9 cellular contexts compared by ENCODE assay signal in the genomic region with DNA sequence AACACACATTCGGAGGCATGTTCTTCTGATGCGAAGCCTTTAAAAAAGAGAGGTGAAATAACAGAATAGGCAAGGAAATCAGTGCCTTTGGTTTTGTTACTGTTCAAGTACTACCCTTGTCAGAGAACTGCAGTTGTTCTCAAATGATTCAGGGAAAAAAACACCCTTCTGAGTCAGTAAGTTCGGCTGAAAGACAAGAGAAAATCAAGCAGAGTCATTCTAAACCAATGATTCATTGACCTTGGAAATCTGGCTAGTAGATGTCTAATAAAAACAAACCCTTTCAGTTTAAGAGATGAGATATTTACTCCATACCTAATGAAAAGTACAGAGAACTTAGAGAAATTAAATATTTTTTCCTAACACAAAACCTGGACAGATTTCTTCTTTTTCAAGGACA.
DNase-seq lines count a peak whose midpoint lies in the region; ATAC-seq, FAIRE-seq and TF ChIP-seq lines count a peak whose summit lies in the region.
"Had no signal": no experiment of that assay in that cellular context is flagged by ENCODE, and none has a peak within 500 bp of the region (broad histone marks: within the 10 kb centered on the region; RNA-seq: fewer than 3 reads in every experiment).

No MANE protein-coding gene starts in this region.

- H2BK5ac ChIP-seq in IMR-90 (ENCODE audit: low read depth, low read length, poor library complexity, severe bottlenecking) = peak overlapping the region; percentile 98

- H4K91ac ChIP-seq in IMR-90 (ENCODE audit: insufficient read depth, low read depth, low read length) = peak overlapping the region; percentile 14; the same call in 1 of the 2 replicates

- WGBS in IMR-90 (ENCODE audit: extremely low coverage in 2 of 2, insufficient read length in 1 of 2), 2 experiments = no CpG with 5 or more reads among the region's 3 CpGs
- 16% methylated on average over 3 of the region's 3 CpGs for WGBS in mammary epithelial cell (ENCODE audit: low coverage, missing lambda C conversion rate)

- peak overlapping the region; percentile 86 for H3K56ac ChIP-seq in IMR-90 (ENCODE audit: extremely low read depth, insufficient read depth, low read length)

- H3K4ac ChIP-seq in IMR-90 (ENCODE audit: low read depth, low read length) = peak overlapping the region; percentile 79; the same call in 1 of the 2 replicates

- peak overlapping the region; percentile 80; the same call in 1 of the 2 replicates for H3K23ac ChIP-seq in IMR-90 (ENCODE audit: low read depth, low read length)

- peak overlapping the region in 1 of 2 experiments; percentile 79; a peak in 2 of 4 replicates for H4K8ac ChIP-seq in IMR-90 (ENCODE audit: low read depth in 2 of 2, low read length in 2 of 2)

- peak overlapping the region; percentile 97 for H3K18ac ChIP-seq in IMR-90 (ENCODE audit: low read depth, low read length)

- POLR2A ChIA-PET in IMR-90 (lab: Charles Lee; ENCODE audit: unreplicated experiment) = no interaction called here

- peak overlapping the region; percentile 22; the same call in 1 of the 3 replicates for H2BK15ac ChIP-seq in IMR-90 (ENCODE audit: low read depth, low read length)

- H3K27me3 ChIP-seq in IMR-90 (ENCODE audit: control insufficient read depth, insufficient read depth, low read length) (no peaks in the 10 kb centered on the region), mammary epithelial cell (ENCODE audit: insufficient read depth, low read length) (no peaks in the 10 kb centered on the region), keratinocyte (ENCODE audit: control insufficient read depth, extremely low read depth, insufficient read depth, low read length) (no peaks in the 10 kb centered on the region), uterus (no peaks in the 10 kb centered on the region)
- H3K27me3 ChIP-seq: body of pancreas had no signal

- no peak overlapping the region for H2AK9ac ChIP-seq in IMR-90 (replicated peaks; ENCODE audit: low read depth, low read length, poor library complexity)

- peak overlapping the region; percentile 86 for H3K14ac ChIP-seq in IMR-90 (replicated peaks; ENCODE audit: low read depth, low read length)

- H3K4me1 ChIP-seq in IMR-90 (ENCODE audit: control insufficient read depth, insufficient read depth, low read length) (peaks cover 15% of the 10 kb centered on the region), mammary epithelial cell (ENCODE audit: insufficient read depth, low read length) (peaks cover 28% of the 10 kb centered on the region), keratinocyte (ENCODE audit: control insufficient read depth, extremely low read depth, insufficient read depth, low read length) (peaks cover 23% of the 10 kb centered on the region), uterus (peaks cover 0 to 11% of the 10 kb centered on the region in 2 donors)
- H3K4me1 ChIP-seq: body of pancreas had no signal

- H3K4me3 ChIP-seq in IMR-90 (ENCODE audit: insufficient read depth, low read depth, low read length) (no peak overlapping the region), mammary epithelial cell (replicated peaks in 1 of 3; ENCODE audit: insufficient read depth in 1 of 3, low read depth in 2 of 3, low read length in 3 of 3) (no peak overlapping the region), keratinocyte (ENCODE audit: control insufficient read depth in 2 of 3, extremely low read depth in 1 of 3, insufficient read depth in 2 of 3, low read depth in 1 of 3, low read length in 3 of 3) (no peak overlapping the region), uterus (no peak overlapping the region)
- H3K4me3 ChIP-seq: body of pancreas had no signal

- peak overlapping the region; percentile 81; the same call in 1 of the 2 replicates for H4K5ac ChIP-seq in IMR-90 (ENCODE audit: low read depth, low read length)

- CTCF ChIA-PET in IMR-90 (lab: Yijun Ruan, JAX) (interaction anchor here (1.8 kb wide), 1 partner anchor 28 kb away, joined by 5 read pairs; no protein-coding TSS in a partner anchor), mammary epithelial cell (lab: Charles Lee; ENCODE audit: low non-redundant PET) (no interaction called here)

- BruUV-seq in IMR-90 (replicated peaks; lab: Mats Ljungman, UMichigan) (no TSS peak), mammary epithelial cell (replicated peaks; lab: Mats Ljungman, UMichigan) (no TSS peak)

- no peak overlapping the region for H2AK5ac ChIP-seq in IMR-90 (ENCODE audit: low read depth, low read length)

- in situ Hi-C loops in IMR-90 (cut with MboI; ENCODE audit: low sequenced_read_pairs) (no loop called here), mammary epithelial cell (cut with MboI; ENCODE audit: low sequenced_read_pairs in 2 of 2) (no loop called here)

- no peaks in the 10 kb centered on the region for H3K79me2 ChIP-seq in mammary epithelial cell (ENCODE audit: insufficient read depth, low read length)
- no peaks in the 10 kb centered on the region for H3K79me2 ChIP-seq in keratinocyte (ENCODE audit: control insufficient read depth, insufficient read depth, low read length)

- peak; percentile 89 for ATAC-seq in IMR-90 (ENCODE audit: low read depth)
- ATAC-seq: body of pancreas, left colon had no signal

- H2AFZ ChIP-seq in IMR-90 (replicated peaks; ENCODE audit: low read length, poor library complexity) (no peak overlapping the region), mammary epithelial cell (ENCODE audit: low read depth, low read length) (peak overlapping the region; percentile 80), keratinocyte (ENCODE audit: control insufficient read depth, low read length) (peak overlapping the region; percentile 11)

- FAIRE-seq in keratinocyte (lab: Jason Lieb, UNC) = peak; percentile 94

- intact Hi-C loops in IMR-90 (cut with micrococcal nuclease) = loop anchor here (5.0 kb wide), 1 partner anchor 174 kb away; no protein-coding TSS in a partner anchor
- intact Hi-C loops in mammary epithelial cell (cut with micrococcal nuclease) = loop anchor here (2.0 kb wide), 1 partner anchor 29 kb away; no protein-coding TSS in a partner anchor
- intact Hi-C loops in uterus (cut with DNase I; ENCODE audit: low total_unique reads) = no loop called here

- H4K20me1 ChIP-seq in IMR-90 (ENCODE audit: insufficient read depth, low read length) = no peaks in the 10 kb centered on the region
- H4K20me1 ChIP-seq in mammary epithelial cell (ENCODE audit: insufficient read depth, low read length) = no peaks in the 10 kb centered on the region
- no peaks in the 10 kb centered on the region for H4K20me1 ChIP-seq in keratinocyte (ENCODE audit: control insufficient read depth, extremely low read depth, insufficient read depth, low read length)

- TF ChIP-seq CTCF in IMR-90 (conservative IDR thresholded peaks at IDR 0.05; ENCODE audit: low read depth, low read length) = no peak
- TF ChIP-seq CTCF in mammary epithelial cell (conservative IDR thresholded peaks at IDR 0.05 in 1 of 2, IDR thresholded peaks at IDR 0.05 in 1 of 2; ENCODE audit: extremely low read depth in 1 of 2, insufficient read depth in 1 of 2, low read depth in 1 of 2, low read length in 2 of 2) = no peak
- TF ChIP-seq CTCF in keratinocyte (optimal IDR thresholded peaks at IDR 0.05 in 1 of 3, IDR thresholded peaks at IDR 0.05 in 1 of 3, conservative IDR thresholded peaks at IDR 0.05 in 1 of 3; ENCODE audit: extremely low read depth in 1 of 3, insufficient read depth in 2 of 3, low read length in 3 of 3) = no peak
- no peak for TF ChIP-seq CTCF in uterus (IDR thresholded peaks at IDR 0.05)

- H2BK20ac ChIP-seq in IMR-90 (ENCODE audit: low read depth, low read length) = peak overlapping the region; percentile 92

- DNase-seq in IMR-90 (peak; percentile 96), mammary epithelial cell (peak; percentile 90), keratinocyte (ENCODE audit: low read depth, low spot score) (peak; percentile 21), uterus (no peak), NCI-H1092 (lab: John Stamatoyannopoulos, UW) (no peak), hypothalamus (lab: John Stamatoyannopoulos, UW) (no peak)
- DNase-seq in activated CD4-positive, alpha-beta T cell treated with anti-CD3 and anti-CD28 coated beads for 4 hours = no peak
- DNase-seq: body of pancreas, left colon had no signal

- H3K27ac ChIP-seq in IMR-90 (ENCODE audit: insufficient read depth, low read length) = peak overlapping the region; percentile 30; the same call in 1 of the 2 replicates
- peak overlapping the region; percentile 81 for H3K27ac ChIP-seq in mammary epithelial cell (ENCODE audit: insufficient read depth, low read depth, low read length)
- H3K27ac ChIP-seq in keratinocyte (ENCODE audit: control insufficient read depth, insufficient read depth, low read length) = peak overlapping the region; percentile 83
- H3K27ac ChIP-seq in uterus = peak overlapping the region; percentile 35 to 57
- H3K27ac ChIP-seq: body of pancreas had no signal

- H3K36me3 ChIP-seq in IMR-90 (ENCODE audit: control insufficient read depth, insufficient read depth, low read length) (no peaks in the 10 kb centered on the region), mammary epithelial cell (ENCODE audit: insufficient read depth, low read length) (no peaks in the 10 kb centered on the region), keratinocyte (ENCODE audit: control insufficient read depth in 2 of 2, extremely low read depth in 1 of 2, insufficient read depth in 2 of 2, low read length in 2 of 2) (no peaks in the 10 kb centered on the region), uterus (no peaks in the 10 kb centered on the region)

- TF ChIP-seq POLR2A in IMR-90 (IDR thresholded peaks at IDR 0.05; ENCODE audit: low read depth, low read length) (no peak), uterus (IDR thresholded peaks at IDR 0.05) (no peak)

- H3K79me1 ChIP-seq in IMR-90 (ENCODE audit: low read depth in 1 of 2, low read length in 2 of 2) = no peaks in the 10 kb centered on the region

- H3K9ac ChIP-seq in IMR-90 (ENCODE audit: low read depth, low read length) (no peak overlapping the region), mammary epithelial cell (ENCODE audit: insufficient read depth, low read length) (no peak overlapping the region), keratinocyte (ENCODE audit: control insufficient read depth, extremely low read depth, insufficient read depth, low read length) (no peak overlapping the region)

- H3K9me3 ChIP-seq in IMR-90 (ENCODE audit: control insufficient read depth, insufficient read depth, low read length) = no peaks in the 10 kb centered on the region
- no peaks in the 10 kb centered on the region for H3K9me3 ChIP-seq in mammary epithelial cell (replicated peaks; ENCODE audit: insufficient read depth, low read length)
- no peaks in the 10 kb centered on the region for H3K9me3 ChIP-seq in keratinocyte (ENCODE audit: control insufficient read depth, low read depth, low read length)
- no peaks in the 10 kb centered on the region for H3K9me3 ChIP-seq in uterus
- H3K9me3 ChIP-seq: body of pancreas had no signal

- H2BK120ac ChIP-seq in IMR-90 (ENCODE audit: low read depth, low read length) = peak overlapping the region; percentile 92

- H3K9me1 ChIP-seq in IMR-90 (ENCODE audit: insufficient read depth, low read length) (peaks cover 6% of the 10 kb centered on the region; the same call in 1 of the 2 replicates), keratinocyte (ENCODE audit: control insufficient read depth, extremely low read depth, insufficient read depth, low read length) (no peaks in the 10 kb centered on the region)

- H3K4me2 ChIP-seq in IMR-90 (ENCODE audit: low read depth, low read length) (peak overlapping the region; percentile 90), mammary epithelial cell (ENCODE audit: insufficient read depth, low read depth, low read length) (peak overlapping the region; percentile 79), keratinocyte (ENCODE audit: control insufficient read depth, extremely low read depth, insufficient read depth, low read depth, low read length) (peak overlapping the region; percentile 39)

- dilution Hi-C loops in IMR-90 (cut with HindIII; ENCODE audit: low sequenced_read_pairs, unreplicated experiment) = no loop called here
- dilution Hi-C loops in mammary epithelial cell (cut with HindIII; ENCODE audit: low sequenced_read_pairs) = no loop called here
- dilution Hi-C loops in keratinocyte (cut with MboI; ENCODE audit: extremely low pct_ligation_motif_present, low sequenced_read_pairs) = no loop called here

- TF ChIP-seq RAD21 in IMR-90 (IDR thresholded peaks at IDR 0.05; ENCODE audit: low read length) = no peak

Comparison
In these comparisons a context has a peak if more than half of its experiments do, and no peak if none do; other contexts are left out.
1. DNase-seq: peak in IMR-90 (single experiment), mammary epithelial cell (single experiment) and keratinocyte (single experiment); none in uterus (0 of 2), NCI-H1092 (single experiment), activated CD4-positive, alpha-beta T cell treated with anti-CD3 and anti-CD28 coated beads for 4 hours (0 of 2) and hypothalamus (0 of 51).
2. H3K27ac ChIP-seq: peak in every context shown above with its lines; median percentile 83 in keratinocyte; 81 in mammary epithelial cell; 46 in uterus; 30 in IMR-90.
3. H3K4me2 ChIP-seq: peak in every context shown above with its lines; median percentile 90 in IMR-90; 79 in mammary epithelial cell; 39 in keratinocyte.